In genomic region chr15:63842626-63843025, GRCh38 we compare ENCODE assay signal across 25 cellular contexts. TPM values are rescaled to one million over a fixed set of nuclear protein-coding genes. Genes with fewer than 3 reads are reported as not detected.
DNase-seq lines count a peak whose midpoint lies in the region; ATAC-seq and TF ChIP-seq lines count a peak whose summit lies in the region.
"Had no signal": no experiment of that assay in that cellular context is flagged by ENCODE, and none has a peak within 500 bp of the region (broad histone marks: within the 10 kb centered on the region; RNA-seq: fewer than 3 reads in every experiment).

No MANE protein-coding gene starts in this region.

- intact Hi-C loops in CD4-positive, alpha-beta memory T cell (cut with micrococcal nuclease) = loop anchor here (1.0 kb wide), 1 partner anchor 9 kb away; the partner anchor contains the start of gene HERC1
- intact Hi-C loops in psoas muscle (cut with DNase I) = no loop called here

- no peak for ATAC-seq in effector memory CD8-positive, alpha-beta T cell (replicated peaks)
- ATAC-seq in psoas muscle = no peak
- no peak for ATAC-seq in HG02623 (IDR thresholded peaks at IDR 0.05; ENCODE audit: unreplicated experiment)
- ATAC-seq: foreskin keratinocyte; sciatic nerve; stimulated activated naive CD8-positive, alpha-beta T cell treated with anti-CD3 and anti-CD28 coated beads, Interleukin-15, Interleukin-2, amounts not matched to agents 100 U/mL and 50 U/mL, for 24 hours had no signal

- CTCF ChIA-PET in CD4-positive, alpha-beta memory T cell (lab: Charles Lee; ENCODE audit: partially characterized antibody) = interaction anchor here (0.8 to 2.0 kb wide), 7 partner anchors 10 to 224 kb away, joined by 3 to 8 read pairs (median 4); no protein-coding TSS in a partner anchor

- H3K4me1 Mint-ChIP-seq in T-helper 2 cell treated with Interferon-gamma antibody and Interleukin-4, amounts not matched to agents 5 μg/mL and 100 μg/mL, for 36 hours (ENCODE audit: low read depth) = peaks cover 18% of the 10 kb centered on the region
- H3K4me1 Mint-ChIP-seq in CD4-positive, alpha-beta memory T cell = peaks cover 11 to 30% (median 20%) of the 10 kb centered on the region in 4 donors
- peaks cover 7 to 8% of the 10 kb centered on the region in 2 donors for H3K4me1 Mint-ChIP-seq in effector memory CD8-positive, alpha-beta T cell (ENCODE audit: low read depth in 2 of 2)

- peaks cover 23% of the 10 kb centered on the region for H3K4me1 ChIP-seq in CD4-positive, alpha-beta memory T cell (ENCODE audit: insufficient read depth, low read length)
- H3K4me1 ChIP-seq in psoas muscle = peaks cover 11% of the 10 kb centered on the region
- H3K4me1 ChIP-seq: foreskin keratinocyte had no signal

- peaks cover 5% of the 10 kb centered on the region for H3K9me3 Mint-ChIP-seq in T-helper 2 cell treated with Interferon-gamma antibody and Interleukin-4, amounts not matched to agents 5 μg/mL and 100 μg/mL, for 36 hours
- peaks cover 0 to 6% (median 0%) of the 10 kb centered on the region in 8 donors for H3K9me3 Mint-ChIP-seq in CD4-positive, alpha-beta memory T cell
- H3K9me3 Mint-ChIP-seq in effector memory CD8-positive, alpha-beta T cell = no peaks in the 10 kb centered on the region

- peak overlapping the region; percentile 86 for H3K27ac Mint-ChIP-seq in T-helper 2 cell treated with Interferon-gamma antibody and Interleukin-4, amounts not matched to agents 5 μg/mL and 100 μg/mL, for 36 hours
- H3K27ac Mint-ChIP-seq in CD4-positive, alpha-beta memory T cell = peak overlapping the region; percentile 74 to 98 (median 94)
- peak overlapping the region; percentile 84 to 92 for H3K27ac Mint-ChIP-seq in effector memory CD8-positive, alpha-beta T cell

- no peak for DNase-seq in T-helper 2 cell treated with Interferon-gamma antibody and Interleukin-4, amounts not matched to agents 5 μg/mL and 100 μg/mL, for 36 hours (ENCODE audit: low spot score)
- no peak for DNase-seq in T-helper 2 cell
- DNase-seq in CD4-positive, alpha-beta memory T cell = no peak
- DNase-seq in effector memory CD8-positive, alpha-beta T cell = no peak
- no peak for DNase-seq in psoas muscle
- DNase-seq in SK-N-DZ (ENCODE audit: low spot score) = no peak
- DNase-seq in NCI-H1092 treated with DMSO at 0.1 percent for 48 hours (lab: John Stamatoyannopoulos, UW) = no peak
- DNase-seq: 8988T; activated CD4-positive, CD25-positive, alpha-beta regulatory T cell; DMS153; foreskin keratinocyte; GF-D8; kidney glomerular epithelial cell; NCI-H146; NCI-H526 treated with DMSO at 0.1 percent for 48 hours; nucleus accumbens; SIG-M5; stimulated activated naive CD8-positive, alpha-beta T cell treated with anti-CD3 and anti-CD28 coated beads, Interleukin-15, Interleukin-2, amounts not matched to agents 100 U/mL and 50 U/mL, for 24 hours; T1000 had no signal

- POLR2A ChIA-PET in CD4-positive, alpha-beta memory T cell (lab: Charles Lee; ENCODE audit: partially characterized antibody) = interaction anchor here (0.8 to 4.0 kb wide), 14 partner anchors 9 to 339 kb away, joined by 3 to 48 read pairs (median 4); partner anchors contain the start of genes HERC1 and USP3

- 97 to 100% (median 97%) methylated on average over 2 of the region's 2 CpGs for WGBS in psoas muscle, 3 donors

- no peaks in the 10 kb centered on the region for H3K9me3 ChIP-seq in CD4-positive, alpha-beta memory T cell (ENCODE audit: control insufficient read depth in 1 of 2, low read length in 2 of 2)
- no peaks in the 10 kb centered on the region for H3K9me3 ChIP-seq in psoas muscle

- TF ChIP-seq CTCF in psoas muscle (IDR thresholded peaks at IDR 0.05) = no peak

- H3K36me3 Mint-ChIP-seq in T-helper 2 cell treated with Interferon-gamma antibody and Interleukin-4, amounts not matched to agents 5 μg/mL and 100 μg/mL, for 36 hours (ENCODE audit: low read depth) = no peaks in the 10 kb centered on the region
- H3K36me3 Mint-ChIP-seq in CD4-positive, alpha-beta memory T cell = no peaks in the 10 kb centered on the region
- no peaks in the 10 kb centered on the region for H3K36me3 Mint-ChIP-seq in effector memory CD8-positive, alpha-beta T cell (ENCODE audit: insufficient read depth)

- peak overlapping the region in 1 of 2 donors; percentile 39 for H3K4me3 ChIP-seq in CD4-positive, alpha-beta memory T cell (ENCODE audit: low read length in 2 of 2)
- no peak overlapping the region for H3K4me3 ChIP-seq in psoas muscle
- H3K4me3 ChIP-seq: tibial nerve had no signal

- H3K27me3 ChIP-seq in CD4-positive, alpha-beta memory T cell (ENCODE audit: insufficient read depth, low read length) = no peaks in the 10 kb centered on the region
- H3K27me3 ChIP-seq in psoas muscle (ENCODE audit: insufficient read depth in 3 of 3, low read length in 2 of 3) = no peaks in the 10 kb centered on the region
- H3K27me3 ChIP-seq: brain microvascular endothelial cell, tibial nerve had no signal

- H3K27ac ChIP-seq in CD4-positive, alpha-beta memory T cell (ENCODE audit: low read depth, low read length) = peak overlapping the region; percentile 65
- H3K27ac ChIP-seq in psoas muscle = peak overlapping the region; percentile 61
- H3K27ac ChIP-seq: brain microvascular endothelial cell, foreskin keratinocyte had no signal

- peak overlapping the region; percentile 51 for H3K4me3 Mint-ChIP-seq in T-helper 2 cell treated with Interferon-gamma antibody and Interleukin-4, amounts not matched to agents 5 μg/mL and 100 μg/mL, for 36 hours
- H3K4me3 Mint-ChIP-seq in CD4-positive, alpha-beta memory T cell = peak overlapping the region in 4 of 8 donors; percentile 25 to 73 (median 48)
- no peak overlapping the region for H3K4me3 Mint-ChIP-seq in effector memory CD8-positive, alpha-beta T cell
- H3K4me3 Mint-ChIP-seq: dendritic cell treated with granulocyte-macrophage colony-stimulating factor and Interleukin-4, amounts not matched to agents 40 ng/mL and 50 ng/mL, for 4 days had no signal

- peaks cover 4% of the 10 kb centered on the region for H3K27me3 Mint-ChIP-seq in T-helper 2 cell treated with Interferon-gamma antibody and Interleukin-4, amounts not matched to agents 5 μg/mL and 100 μg/mL, for 36 hours (ENCODE audit: low read depth)
- no peaks in the 10 kb centered on the region for H3K27me3 Mint-ChIP-seq in CD4-positive, alpha-beta memory T cell
- no peaks in the 10 kb centered on the region for H3K27me3 Mint-ChIP-seq in effector memory CD8-positive, alpha-beta T cell
- H3K27me3 Mint-ChIP-seq: B cell had no signal

- H3K36me3 ChIP-seq in CD4-positive, alpha-beta memory T cell (ENCODE audit: insufficient read depth, low read length) = no peaks in the 10 kb centered on the region
- H3K36me3 ChIP-seq in psoas muscle (ENCODE audit: insufficient read depth in 1 of 2, low read depth in 1 of 2) = no peaks in the 10 kb centered on the region
- H3K36me3 ChIP-seq: brain microvascular endothelial cell, tibial nerve had no signal

RNA-seq across cellular contexts. Expression of gene HERC1, which starts 8.9 kb away (rescaled TPM):
- total RNA-seq in CD4-positive, alpha-beta memory T cell = 100 to 1,000 TPM; 172 to 186 TPM
- polyA plus RNA-seq in CD4-positive, alpha-beta memory T cell = 10 to 100 TPM; 17.2 to 33.7 TPM
- total RNA-seq in psoas muscle = 10 to 100 TPM; 54.9 to 98.5 (median 79.5) TPM
- polyA plus RNA-seq in psoas muscle = 10 to 100 TPM; 31.4 to 49.9 (median 43.2) TPM
- 60.9 and 63.2 TPM in 2 replicates for polyA plus RNA-seq in SK-N-DZ (2014; cell fraction: cytosol; rRNA removed)
- 47.2 and 59.9 TPM in 2 replicates for polyA plus RNA-seq in SK-N-DZ (2014; cell fraction: nucleus; rRNA removed)
